1 cellular context compared by ENCODE assay signal in the genomic region with DNA sequence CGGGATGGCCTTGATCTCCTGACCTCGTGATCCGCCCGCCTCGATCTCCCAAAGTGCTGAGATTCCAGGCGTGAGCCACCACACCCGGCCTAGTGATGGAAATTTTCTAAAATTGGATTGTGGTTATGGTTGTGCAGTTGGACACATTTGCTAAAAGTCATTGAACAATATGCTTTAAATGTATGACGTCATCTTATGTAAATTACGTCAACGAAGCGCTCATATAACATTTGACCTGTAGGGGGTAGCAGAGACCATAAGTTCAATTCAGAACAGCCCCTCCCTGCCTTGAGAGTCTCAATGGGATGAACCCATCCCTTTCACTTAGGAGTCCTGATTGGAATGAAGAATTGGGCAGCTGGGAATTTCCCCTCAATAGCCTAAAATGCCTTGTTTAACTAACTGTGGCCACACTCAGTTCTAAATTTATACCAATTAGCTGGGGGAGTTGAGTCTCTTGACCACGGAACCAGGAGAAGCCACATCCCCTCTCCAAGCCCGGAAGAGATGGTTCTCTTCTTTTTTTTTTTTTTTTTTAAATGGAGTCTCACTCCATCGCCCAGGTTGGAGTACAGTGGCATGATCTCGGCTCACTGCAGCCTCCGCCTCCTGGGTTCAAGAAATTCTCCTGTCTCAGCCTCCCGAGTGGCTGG.
TF ChIP-seq lines count a peak whose summit lies in the region.

No MANE protein-coding gene starts in this region.

TF ChIP-seq in K562, 482 proteins besides CTCF, POLR2A, EP300 and RAD21 (continued from another document):
- TF ChIP-seq, protein P1, sequence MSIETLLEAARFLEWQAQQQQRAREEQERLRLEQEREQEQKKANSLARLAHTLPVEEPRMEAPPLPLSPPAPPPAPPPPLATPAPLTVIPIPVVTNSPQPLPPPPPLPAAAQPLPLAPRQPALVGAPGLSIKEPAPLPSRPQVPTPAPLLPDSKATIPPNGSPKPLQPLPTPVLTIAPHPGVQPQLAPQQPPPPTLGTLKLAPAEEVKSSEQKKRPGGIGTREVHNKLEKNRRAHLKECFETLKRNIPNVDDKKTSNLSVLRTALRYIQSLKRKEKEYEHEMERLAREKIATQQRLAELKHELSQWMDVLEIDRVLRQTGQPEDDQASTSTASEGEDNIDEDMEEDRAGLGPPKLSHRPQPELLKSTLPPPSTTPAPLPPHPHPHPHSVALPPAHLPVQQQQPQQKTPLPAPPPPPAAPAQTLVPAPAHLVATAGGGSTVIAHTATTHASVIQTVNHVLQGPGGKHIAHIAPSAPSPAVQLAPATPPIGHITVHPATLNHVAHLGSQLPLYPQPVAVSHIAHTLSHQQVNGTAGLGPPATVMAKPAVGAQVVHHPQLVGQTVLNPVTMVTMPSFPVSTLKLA (conservative IDR thresholded peaks at IDR 0.05) = peak in 1 of 2 experiments; percentile 54; a peak in 2 of 4 replicates
- TF ChIP-seq, protein P2, sequence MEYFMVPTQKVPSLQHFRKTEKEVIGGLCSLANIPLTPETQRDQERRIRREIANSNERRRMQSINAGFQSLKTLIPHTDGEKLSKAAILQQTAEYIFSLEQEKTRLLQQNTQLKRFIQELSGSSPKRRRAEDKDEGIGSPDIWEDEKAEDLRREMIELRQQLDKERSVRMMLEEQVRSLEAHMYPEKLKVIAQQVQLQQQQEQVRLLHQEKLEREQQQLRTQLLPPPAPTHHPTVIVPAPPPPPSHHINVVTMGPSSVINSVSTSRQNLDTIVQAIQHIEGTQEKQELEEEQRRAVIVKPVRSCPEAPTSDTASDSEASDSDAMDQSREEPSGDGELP (CRISPR knock-in tag; IDR thresholded peaks at IDR 0.05; ENCODE audit: borderline replicate concordance) = no peak
- TF ChIP-seq E2F3 (CRISPR knock-in tag; IDR thresholded peaks at IDR 0.05) (peak; percentile 81), HDAC2 (IDR thresholded peaks at IDR 0.05) (peak; percentile 44; the same call in 1 of the 2 replicates), SOX6 (IDR thresholded peaks at IDR 0.05) (peak; percentile 14; the same call in 1 of the 2 replicates), ZNF444 (CRISPR knock-in tag; IDR thresholded peaks at IDR 0.05) (0 out of 2 replicates have a peak, but pooled peaks have one; percentile 56), ZNF184 (CRISPR knock-in tag; IDR thresholded peaks at IDR 0.05) (no peak), ZNF584 (CRISPR knock-in tag; IDR thresholded peaks at IDR 0.05; ENCODE audit: low read depth) (peak; percentile 60; the same call in 1 of the 2 replicates), TEAD1 (CRISPR knock-in tag; IDR thresholded peaks at IDR 0.05) (0 out of 4 replicates have a peak, but pooled peaks of 1 of the 2 experiments have one; percentile 65), ZNF175 (CRISPR knock-in tag; IDR thresholded peaks at IDR 0.05; ENCODE audit: low read depth) (peak; percentile 66; the same call in 1 of the 2 replicates), CXXC5 (CRISPR knock-in tag; IDR thresholded peaks at IDR 0.05) (peak; percentile 50; the same call in 1 of the 2 replicates), ZNF717 (CRISPR knock-in tag; IDR thresholded peaks at IDR 0.05) (no peak), NR2C1 (IDR thresholded peaks at IDR 0.05) (peak; percentile 36; the same call in 1 of the 2 replicates), NR2C1 (tag; IDR thresholded peaks at IDR 0.05) (no peak; the same call in 1 of the 2 replicates), ERF (CRISPR knock-in tag; IDR thresholded peaks at IDR 0.05) (0 out of 2 replicates have a peak, but pooled peaks have one; percentile 37), PTBP1 (IDR thresholded peaks at IDR 0.05; ENCODE audit: low read depth, low read length) (no peak), TRIM24 (IDR thresholded peaks at IDR 0.05) (0 out of 4 replicates have a peak, but pooled peaks of 1 of the 2 experiments have one; percentile 42), ZEB2 (IDR thresholded peaks at IDR 0.05) (peak; percentile 28; the same call in 1 of the 2 replicates), TBP (optimal IDR thresholded peaks at IDR 0.05; ENCODE audit: low read depth, low read length) (no peak), CEBPB (tag; IDR thresholded peaks at IDR 0.05) (peak; percentile 65)
- TF ChIP-seq, protein P3, sequence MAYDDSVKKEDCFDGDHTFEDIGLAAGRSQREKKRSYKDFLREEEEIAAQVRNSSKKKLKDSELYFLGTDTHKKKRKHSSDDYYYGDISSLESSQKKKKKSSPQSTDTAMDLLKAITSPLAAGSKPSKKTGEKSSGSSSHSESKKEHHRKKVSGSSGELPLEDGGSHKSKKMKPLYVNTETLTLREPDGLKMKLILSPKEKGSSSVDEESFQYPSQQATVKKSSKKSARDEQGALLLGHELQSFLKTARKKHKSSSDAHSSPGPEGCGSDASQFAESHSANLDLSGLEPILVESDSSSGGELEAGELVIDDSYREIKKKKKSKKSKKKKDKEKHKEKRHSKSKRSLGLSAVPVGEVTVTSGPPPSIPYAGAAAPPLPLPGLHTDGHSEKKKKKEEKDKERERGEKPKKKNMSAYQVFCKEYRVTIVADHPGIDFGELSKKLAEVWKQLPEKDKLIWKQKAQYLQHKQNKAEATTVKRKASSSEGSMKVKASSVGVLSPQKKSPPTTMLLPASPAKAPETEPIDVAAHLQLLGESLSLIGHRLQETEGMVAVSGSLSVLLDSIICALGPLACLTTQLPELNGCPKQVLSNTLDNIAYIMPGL (CRISPR knock-in tag; IDR thresholded peaks at IDR 0.05) = no peak
- TF ChIP-seq, protein P4, sequence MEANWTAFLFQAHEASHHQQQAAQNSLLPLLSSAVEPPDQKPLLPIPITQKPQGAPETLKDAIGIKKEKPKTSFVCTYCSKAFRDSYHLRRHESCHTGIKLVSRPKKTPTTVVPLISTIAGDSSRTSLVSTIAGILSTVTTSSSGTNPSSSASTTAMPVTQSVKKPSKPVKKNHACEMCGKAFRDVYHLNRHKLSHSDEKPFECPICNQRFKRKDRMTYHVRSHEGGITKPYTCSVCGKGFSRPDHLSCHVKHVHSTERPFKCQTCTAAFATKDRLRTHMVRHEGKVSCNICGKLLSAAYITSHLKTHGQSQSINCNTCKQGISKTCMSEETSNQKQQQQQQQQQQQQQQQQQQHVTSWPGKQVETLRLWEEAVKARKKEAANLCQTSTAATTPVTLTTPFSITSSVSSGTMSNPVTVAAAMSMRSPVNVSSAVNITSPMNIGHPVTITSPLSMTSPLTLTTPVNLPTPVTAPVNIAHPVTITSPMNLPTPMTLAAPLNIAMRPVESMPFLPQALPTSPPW (CRISPR knock-in tag; IDR thresholded peaks at IDR 0.05) = peak; percentile 74
- TF ChIP-seq, protein P5, sequence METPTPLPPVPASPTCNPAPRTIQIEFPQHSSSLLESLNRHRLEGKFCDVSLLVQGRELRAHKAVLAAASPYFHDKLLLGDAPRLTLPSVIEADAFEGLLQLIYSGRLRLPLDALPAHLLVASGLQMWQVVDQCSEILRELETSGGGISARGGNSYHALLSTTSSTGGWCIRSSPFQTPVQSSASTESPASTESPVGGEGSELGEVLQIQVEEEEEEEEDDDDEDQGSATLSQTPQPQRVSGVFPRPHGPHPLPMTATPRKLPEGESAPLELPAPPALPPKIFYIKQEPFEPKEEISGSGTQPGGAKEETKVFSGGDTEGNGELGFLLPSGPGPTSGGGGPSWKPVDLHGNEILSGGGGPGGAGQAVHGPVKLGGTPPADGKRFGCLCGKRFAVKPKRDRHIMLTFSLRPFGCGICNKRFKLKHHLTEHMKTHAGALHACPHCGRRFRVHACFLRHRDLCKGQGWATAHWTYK (CRISPR knock-in tag; IDR thresholded peaks at IDR 0.05) = 0 out of 2 replicates have a peak, but pooled peaks have one; percentile 20
- TF ChIP-seq, protein P6, sequence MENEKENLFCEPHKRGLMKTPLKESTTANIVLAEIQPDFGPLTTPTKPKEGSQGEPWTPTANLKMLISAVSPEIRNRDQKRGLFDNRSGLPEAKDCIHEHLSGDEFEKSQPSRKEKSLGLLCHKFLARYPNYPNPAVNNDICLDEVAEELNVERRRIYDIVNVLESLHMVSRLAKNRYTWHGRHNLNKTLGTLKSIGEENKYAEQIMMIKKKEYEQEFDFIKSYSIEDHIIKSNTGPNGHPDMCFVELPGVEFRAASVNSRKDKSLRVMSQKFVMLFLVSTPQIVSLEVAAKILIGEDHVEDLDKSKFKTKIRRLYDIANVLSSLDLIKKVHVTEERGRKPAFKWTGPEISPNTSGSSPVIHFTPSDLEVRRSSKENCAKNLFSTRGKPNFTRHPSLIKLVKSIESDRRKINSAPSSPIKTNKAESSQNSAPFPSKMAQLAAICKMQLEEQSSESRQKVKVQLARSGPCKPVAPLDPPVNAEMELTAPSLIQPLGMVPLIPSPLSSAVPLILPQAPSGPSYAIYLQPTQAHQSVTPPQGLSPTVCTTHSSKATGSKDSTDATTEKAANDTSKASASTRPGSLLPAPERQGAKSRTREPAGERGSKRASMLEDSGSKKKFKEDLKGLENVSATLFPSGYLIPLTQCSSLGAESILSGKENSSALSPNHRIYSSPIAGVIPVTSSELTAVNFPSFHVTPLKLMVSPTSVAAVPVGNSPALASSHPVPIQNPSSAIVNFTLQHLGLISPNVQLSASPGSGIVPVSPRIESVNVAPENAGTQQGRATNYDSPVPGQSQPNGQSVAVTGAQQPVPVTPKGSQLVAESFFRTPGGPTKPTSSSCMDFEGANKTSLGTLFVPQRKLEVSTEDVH (IDR thresholded peaks at IDR 0.05; ENCODE audit: low read depth, partially characterized antibody) = peak; percentile 70
- TF ChIP-seq, protein P7, sequence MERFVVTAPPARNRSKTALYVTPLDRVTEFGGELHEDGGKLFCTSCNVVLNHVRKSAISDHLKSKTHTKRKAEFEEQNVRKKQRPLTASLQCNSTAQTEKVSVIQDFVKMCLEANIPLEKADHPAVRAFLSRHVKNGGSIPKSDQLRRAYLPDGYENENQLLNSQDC (CRISPR knock-in tag; IDR thresholded peaks at IDR 0.05) = 0 out of 2 replicates have a peak, but pooled peaks have one; percentile 50
- TF ChIP-seq, protein P8, sequence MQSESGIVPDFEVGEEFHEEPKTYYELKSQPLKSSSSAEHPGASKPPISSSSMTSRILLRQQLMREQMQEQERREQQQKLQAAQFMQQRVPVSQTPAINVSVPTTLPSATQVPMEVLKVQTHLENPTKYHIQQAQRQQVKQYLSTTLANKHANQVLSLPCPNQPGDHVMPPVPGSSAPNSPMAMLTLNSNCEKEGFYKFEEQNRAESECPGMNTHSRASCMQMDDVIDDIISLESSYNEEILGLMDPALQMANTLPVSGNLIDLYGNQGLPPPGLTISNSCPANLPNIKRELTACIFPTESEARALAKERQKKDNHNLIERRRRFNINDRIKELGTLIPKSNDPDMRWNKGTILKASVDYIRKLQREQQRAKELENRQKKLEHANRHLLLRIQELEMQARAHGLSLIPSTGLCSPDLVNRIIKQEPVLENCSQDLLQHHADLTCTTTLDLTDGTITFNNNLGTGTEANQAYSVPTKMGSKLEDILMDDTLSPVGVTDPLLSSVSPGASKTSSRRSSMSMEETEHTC (IDR thresholded peaks at IDR 0.05) = no peak
- TF ChIP-seq, protein P9, sequence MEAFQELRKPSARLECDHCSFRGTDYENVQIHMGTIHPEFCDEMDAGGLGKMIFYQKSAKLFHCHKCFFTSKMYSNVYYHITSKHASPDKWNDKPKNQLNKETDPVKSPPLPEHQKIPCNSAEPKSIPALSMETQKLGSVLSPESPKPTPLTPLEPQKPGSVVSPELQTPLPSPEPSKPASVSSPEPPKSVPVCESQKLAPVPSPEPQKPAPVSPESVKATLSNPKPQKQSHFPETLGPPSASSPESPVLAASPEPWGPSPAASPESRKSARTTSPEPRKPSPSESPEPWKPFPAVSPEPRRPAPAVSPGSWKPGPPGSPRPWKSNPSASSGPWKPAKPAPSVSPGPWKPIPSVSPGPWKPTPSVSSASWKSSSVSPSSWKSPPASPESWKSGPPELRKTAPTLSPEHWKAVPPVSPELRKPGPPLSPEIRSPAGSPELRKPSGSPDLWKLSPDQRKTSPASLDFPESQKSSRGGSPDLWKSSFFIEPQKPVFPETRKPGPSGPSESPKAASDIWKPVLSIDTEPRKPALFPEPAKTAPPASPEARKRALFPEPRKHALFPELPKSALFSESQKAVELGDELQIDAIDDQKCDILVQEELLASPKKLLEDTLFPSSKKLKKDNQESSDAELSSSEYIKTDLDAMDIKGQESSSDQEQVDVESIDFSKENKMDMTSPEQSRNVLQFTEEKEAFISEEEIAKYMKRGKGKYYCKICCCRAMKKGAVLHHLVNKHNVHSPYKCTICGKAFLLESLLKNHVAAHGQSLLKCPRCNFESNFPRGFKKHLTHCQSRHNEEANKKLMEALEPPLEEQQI (IDR thresholded peaks at IDR 0.05) = peak; percentile 64; the same call in 1 of the 2 replicates
- TF ChIP-seq, protein P10, sequence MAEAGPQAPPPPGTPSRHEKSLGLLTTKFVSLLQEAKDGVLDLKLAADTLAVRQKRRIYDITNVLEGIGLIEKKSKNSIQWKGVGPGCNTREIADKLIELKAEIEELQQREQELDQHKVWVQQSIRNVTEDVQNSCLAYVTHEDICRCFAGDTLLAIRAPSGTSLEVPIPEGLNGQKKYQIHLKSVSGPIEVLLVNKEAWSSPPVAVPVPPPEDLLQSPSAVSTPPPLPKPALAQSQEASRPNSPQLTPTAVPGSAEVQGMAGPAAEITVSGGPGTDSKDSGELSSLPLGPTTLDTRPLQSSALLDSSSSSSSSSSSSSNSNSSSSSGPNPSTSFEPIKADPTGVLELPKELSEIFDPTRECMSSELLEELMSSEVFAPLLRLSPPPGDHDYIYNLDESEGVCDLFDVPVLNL (CRISPR knock-in tag; IDR thresholded peaks at IDR 0.05; ENCODE audit: low read depth) = no peak
